ENCODE assay signal across 9 cellular contexts in genomic region chr17:20266806-20267458, GRCh38.
A peak's percentile ranks its signal among the peaks of the same experiment; 100 is the strongest.
DNase-seq lines count a peak whose midpoint lies in the region; ATAC-seq and TF ChIP-seq lines count a peak whose summit lies in the region.
"Had no signal": no experiment of that assay in that cellular context is flagged by ENCODE, and none has a peak within 500 bp of the region (broad histone marks: within the 10 kb centered on the region; RNA-seq: fewer than 3 reads in every experiment).

No MANE protein-coding gene starts in this region.

- H3K36me3 ChIP-seq in HCT116 (ENCODE audit: control insufficient read depth in 1 of 2, insufficient read depth in 2 of 2, low read length in 2 of 2) (no peaks in the 10 kb centered on the region), SK-N-MC (ENCODE audit: insufficient read depth, low read length) (no peaks in the 10 kb centered on the region)
- H3K36me3 ChIP-seq: thyroid gland had no signal

- peaks cover 7 to 9% of the 10 kb centered on the region in 2 experiments; a peak in 2 of 4 replicates for H3K4me1 ChIP-seq in HCT116 (ENCODE audit: control insufficient read depth in 1 of 2, insufficient read depth in 2 of 2, low read length in 2 of 2)

- H3K36me3 Mint-ChIP-seq in activated T-cell treated with anti-CD3 and anti-CD28 coated beads, Interleukin-2, amount 50 U/mL, for 4 hours (ENCODE audit: insufficient read depth): no peaks in the 10 kb centered on the region

- CTCF ChIA-PET in HCT116 (lab: Charles Lee): no interaction called here

- TF ChIP-seq CTCF in HCT116 (IDR thresholded peaks at IDR 0.05 in 2 of 3, conservative IDR thresholded peaks at IDR 0.05 in 1 of 3; ENCODE audit: borderline replicate concordance in 1 of 3, insufficient read depth in 1 of 3, low read depth in 2 of 3, low read length in 2 of 3): no peak
- no peak for TF ChIP-seq CTCF in fibroblast of the aortic adventitia (IDR thresholded peaks at IDR 0.05; ENCODE audit: insufficient read depth, low read length)

- peaks cover 68% of the 10 kb centered on the region for H3K4me1 Mint-ChIP-seq in activated T-cell treated with anti-CD3 and anti-CD28 coated beads, Interleukin-2, amount 50 U/mL, for 4 hours (ENCODE audit: low read depth)

- H3K9ac ChIP-seq in HCT116 (ENCODE audit: low read length): no peak overlapping the region
- peak overlapping the region; percentile 45 for H3K9ac ChIP-seq in SK-N-MC (ENCODE audit: insufficient read length)

- H3K27ac ChIP-seq in HCT116 (ENCODE audit: low read depth, low read length): no peak overlapping the region
- H3K27ac ChIP-seq in SK-N-MC: peak overlapping the region; percentile 87
- H3K27ac ChIP-seq: thyroid gland had no signal

- peak; percentile 62 for DNase-seq in AG08396 (ENCODE audit: low spot score)
- DNase-seq in HCT116 (ENCODE audit: low read depth, low spot score): no peak
- no peak for DNase-seq in SK-N-MC (ENCODE audit: low read depth, low spot score)
- peak; percentile 37 for DNase-seq in fibroblast of the aortic adventitia (ENCODE audit: low read depth)
- DNase-seq in activated T-cell treated with anti-CD3 and anti-CD28 coated beads, Interleukin-2, amount 50 U/mL, for 4 hours: no peak
- DNase-seq: thyroid gland had no signal

- H3K27me3 ChIP-seq in HCT116 (ENCODE audit: insufficient read depth, low read length): no peaks in the 10 kb centered on the region
- H3K27me3 ChIP-seq: thyroid gland had no signal

- ATAC-seq in HCT116 (no peak), GM18502 (IDR thresholded peaks at IDR 0.05; ENCODE audit: poor library complexity, unreplicated experiment) (no peak), HG02970 (IDR thresholded peaks at IDR 0.05; ENCODE audit: low FRiP score, unreplicated experiment) (no peak), GM19023 (IDR thresholded peaks at IDR 0.05; ENCODE audit: unreplicated experiment) (no peak)
- ATAC-seq in activated T-cell treated with anti-CD3 and anti-CD28 coated beads, Interleukin-2, amount 50 U/mL, for 4 hours: no peak

- H3K9me3 ChIP-seq in HCT116 (ENCODE audit: control insufficient read depth in 1 of 2, insufficient read depth in 1 of 2, low read depth in 1 of 2, low read length in 2 of 2) (no peaks in the 10 kb centered on the region), SK-N-MC (ENCODE audit: low read depth, low read length) (no peaks in the 10 kb centered on the region)
- H3K9me3 ChIP-seq: thyroid gland had no signal

- intact Hi-C loops in HCT116 (cut with micrococcal nuclease): no loop called here

- no TSS peak for BruUV-seq in HCT116 (replicated peaks; lab: Mats Ljungman, UMichigan)

- no peak for TF ChIP-seq POLR2A in HCT116 (IDR thresholded peaks at IDR 0.05; ENCODE audit: borderline replicate concordance, extremely low read depth, insufficient read depth, insufficient read length)

- no peak overlapping the region for H3K4me3 Mint-ChIP-seq in activated T-cell treated with anti-CD3 and anti-CD28 coated beads, Interleukin-2, amount 50 U/mL, for 4 hours

- no peak for TF ChIP-seq RAD21 in HCT116 (IDR thresholded peaks at IDR 0.05; ENCODE audit: low read depth)

- no peaks in the 10 kb centered on the region for H3K27me3 Mint-ChIP-seq in activated T-cell treated with anti-CD3 and anti-CD28 coated beads, Interleukin-2, amount 50 U/mL, for 4 hours (ENCODE audit: low read depth)

- H3K9me2 ChIP-seq in HCT116 (ENCODE audit: insufficient read depth): no peaks in the 10 kb centered on the region

- H3K4me3 ChIP-seq in HCT116 (replicated peaks in 1 of 2; ENCODE audit: low read depth in 1 of 2, low read length in 2 of 2) (no peak overlapping the region), SK-N-MC (peak overlapping the region; percentile 40; the same call in 1 of the 2 replicates), fibroblast of the aortic adventitia (ENCODE audit: low read depth, low read length) (no peak overlapping the region)
- H3K4me3 ChIP-seq: thyroid gland had no signal

- H2AFZ ChIP-seq in HCT116 (ENCODE audit: low read depth, low read length, poor library complexity, severe bottlenecking): no peak overlapping the region

- no peaks in the 10 kb centered on the region for H3K9me3 Mint-ChIP-seq in activated T-cell treated with anti-CD3 and anti-CD28 coated beads, Interleukin-2, amount 50 U/mL, for 4 hours

- H3K79me2 ChIP-seq in HCT116 (ENCODE audit: insufficient read depth, low read length): no peaks in the 10 kb centered on the region

- peak overlapping the region; percentile 23; the same call in 1 of the 2 replicates for H3K4me2 ChIP-seq in HCT116 (ENCODE audit: low read length)

- no peaks in the 10 kb centered on the region for H4K20me1 ChIP-seq in HCT116 (ENCODE audit: insufficient read depth)

- RAD21 ChIA-PET in HCT116 (lab: Charles Lee; ENCODE audit: low non-redundant PET in 1 of 2, low total read pairs in 2 of 2, uncharacterized antibody in 2 of 2, unreplicated experiment in 2 of 2): no interaction called here

- POLR2A ChIA-PET in HCT116 (lab: Charles Lee): no interaction called here

TF ChIP-seq in HCT116, 20 proteins besides CTCF, POLR2A, EP300 and RAD21:
- TF ChIP-seq EZH2phosphoT487 (IDR thresholded peaks at IDR 0.05; ENCODE audit: borderline replicate concordance): no peak
- TF ChIP-seq SP1 (IDR thresholded peaks at IDR 0.05; ENCODE audit: low read depth): no peak
- TF ChIP-seq ZFX (IDR thresholded peaks at IDR 0.05): no peak
- TF ChIP-seq FOSL1 (IDR thresholded peaks at IDR 0.05; ENCODE audit: low read depth): no peak
- no peak for TF ChIP-seq MAX (IDR thresholded peaks at IDR 0.05)
- TF ChIP-seq SIN3A (IDR thresholded peaks at IDR 0.05; ENCODE audit: low read depth): no peak
- TF ChIP-seq ZBTB33 (IDR thresholded peaks at IDR 0.05; ENCODE audit: extremely low read depth, insufficient replicate concordance, low read length): no peak
- no peak for TF ChIP-seq YY1 (IDR thresholded peaks at IDR 0.05; ENCODE audit: extremely low read depth, insufficient replicate concordance, low read depth, low read length)
- TF ChIP-seq TCF7L2 (IDR thresholded peaks at IDR 0.05; ENCODE audit: borderline replicate concordance, extremely low read depth, insufficient read depth, insufficient read length): no peak
- no peak for TF ChIP-seq CBX3 (IDR thresholded peaks at IDR 0.05; ENCODE audit: low read depth)
- TF ChIP-seq EZH2 (IDR thresholded peaks at IDR 0.05): no peak

Comparison
In these comparisons a context has a peak if more than half of its experiments do, and no peak if none do; other contexts are left out.
1. DNase-seq: peak in AG08396 (single experiment) and fibroblast of the aortic adventitia (single experiment); none in HCT116 (single experiment), SK-N-MC (single experiment) and activated T-cell treated with anti-CD3 and anti-CD28 coated beads, Interleukin-2, amount 50 U/mL, for 4 hours (single experiment).